1 cellular context compared by ENCODE assay signal in the genomic region with DNA sequence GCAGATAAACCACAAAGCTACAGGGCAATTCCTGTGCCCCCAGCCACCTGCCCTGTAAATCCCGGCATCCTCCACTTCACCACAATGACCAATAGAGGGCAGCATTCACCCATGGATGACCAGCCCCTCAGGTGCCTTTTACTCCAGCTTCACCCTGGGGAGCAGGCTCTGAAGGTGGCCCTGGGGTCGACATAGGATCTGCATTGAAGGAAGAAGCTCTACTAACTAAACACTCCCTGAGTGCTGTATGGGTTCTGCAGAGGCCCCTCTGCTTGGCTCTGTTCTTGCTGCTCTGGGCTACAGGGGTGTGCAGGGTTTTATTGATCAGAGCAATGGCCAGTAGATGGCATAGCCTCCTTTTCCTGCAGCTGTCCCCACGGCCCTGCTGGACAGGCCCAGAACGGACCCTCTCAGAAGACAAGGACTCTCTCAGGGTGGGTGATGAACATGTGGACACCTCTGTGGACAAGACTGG.
A peak's percentile ranks its signal among the peaks of the same experiment; 100 is the strongest.
TF ChIP-seq lines count a peak whose summit lies in the region.

No MANE protein-coding gene starts in this region.

TF ChIP-seq in HepG2, 621 proteins besides CTCF, POLR2A, EP300 and RAD21 (continued from another document and continues in another):
- TF ChIP-seq ZFP82 (CRISPR knock-in tag; IDR thresholded peaks at IDR 0.05; ENCODE audit: borderline replicate concordance) (no peak), MIXL1 (CRISPR knock-in tag; IDR thresholded peaks at IDR 0.05) (peak; percentile 51; the same call in 1 of the 2 replicates), KLF15 (CRISPR knock-in tag; IDR thresholded peaks at IDR 0.05; ENCODE audit: borderline replicate concordance) (no peak), SP5 (CRISPR knock-in tag; IDR thresholded peaks at IDR 0.05; ENCODE audit: borderline replicate concordance, low read depth) (no peak), ZNF224 (CRISPR knock-in tag; IDR thresholded peaks at IDR 0.05) (no peak), ZNF614 (CRISPR knock-in tag; IDR thresholded peaks at IDR 0.05; ENCODE audit: borderline replicate concordance) (peak; percentile 59; the same call in 1 of the 2 replicates), HOXA7 (CRISPR knock-in tag; IDR thresholded peaks at IDR 0.05) (no peak), ZNF549 (CRISPR knock-in tag; IDR thresholded peaks at IDR 0.05) (no peak), ZNF546 (CRISPR knock-in tag; conservative IDR thresholded peaks at IDR 0.05) (no peak), ARNTL (CRISPR knock-in tag; IDR thresholded peaks at IDR 0.05) (no peak), ZNF672 (CRISPR knock-in tag; IDR thresholded peaks at IDR 0.05) (no peak), ZNF598 (CRISPR knock-in tag; IDR thresholded peaks at IDR 0.05; ENCODE audit: borderline replicate concordance) (peak; percentile 65; the same call in 1 of the 2 replicates), NR2F6 (IDR thresholded peaks at IDR 0.05) (no peak; the same call in 1 of the 2 replicates), NR2F6 (CRISPR knock-in tag; IDR thresholded peaks at IDR 0.05) (peak; percentile 31; the same call in 1 of the 2 replicates), SATB2 (CRISPR knock-in tag; IDR thresholded peaks at IDR 0.05) (no peak), SP4 (CRISPR knock-in tag; IDR thresholded peaks at IDR 0.05) (no peak), ZKSCAN5 (CRISPR knock-in tag; IDR thresholded peaks at IDR 0.05) (no peak), GABPB1 (CRISPR knock-in tag; IDR thresholded peaks at IDR 0.05) (peak; percentile 29; the same call in 1 of the 2 replicates), CENPT (CRISPR knock-in tag; IDR thresholded peaks at IDR 0.05; ENCODE audit: low read depth) (no peak), ZNF431 (CRISPR knock-in tag; IDR thresholded peaks at IDR 0.05; ENCODE audit: borderline replicate concordance, low read depth) (no peak), SNAI1 (CRISPR knock-in tag; IDR thresholded peaks at IDR 0.05; ENCODE audit: borderline replicate concordance) (no peak), SAFB2 (CRISPR knock-in tag; IDR thresholded peaks at IDR 0.05; ENCODE audit: borderline replicate concordance, low read depth) (no peak), ZNF468 (CRISPR knock-in tag; IDR thresholded peaks at IDR 0.05) (no peak), NR3C1 (CRISPR knock-in tag; IDR thresholded peaks at IDR 0.05) (no peak), ZNF205 (CRISPR knock-in tag; IDR thresholded peaks at IDR 0.05) (no peak; the same call in 1 of the 2 replicates), SNAPC2 (CRISPR knock-in tag; IDR thresholded peaks at IDR 0.05) (no peak)
- TF ChIP-seq, protein P1, sequence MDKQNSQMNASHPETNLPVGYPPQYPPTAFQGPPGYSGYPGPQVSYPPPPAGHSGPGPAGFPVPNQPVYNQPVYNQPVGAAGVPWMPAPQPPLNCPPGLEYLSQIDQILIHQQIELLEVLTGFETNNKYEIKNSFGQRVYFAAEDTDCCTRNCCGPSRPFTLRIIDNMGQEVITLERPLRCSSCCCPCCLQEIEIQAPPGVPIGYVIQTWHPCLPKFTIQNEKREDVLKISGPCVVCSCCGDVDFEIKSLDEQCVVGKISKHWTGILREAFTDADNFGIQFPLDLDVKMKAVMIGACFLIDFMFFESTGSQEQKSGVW (CRISPR knock-in tag; IDR thresholded peaks at IDR 0.05; ENCODE audit: borderline replicate concordance) = no peak
- TF ChIP-seq, protein P2, sequence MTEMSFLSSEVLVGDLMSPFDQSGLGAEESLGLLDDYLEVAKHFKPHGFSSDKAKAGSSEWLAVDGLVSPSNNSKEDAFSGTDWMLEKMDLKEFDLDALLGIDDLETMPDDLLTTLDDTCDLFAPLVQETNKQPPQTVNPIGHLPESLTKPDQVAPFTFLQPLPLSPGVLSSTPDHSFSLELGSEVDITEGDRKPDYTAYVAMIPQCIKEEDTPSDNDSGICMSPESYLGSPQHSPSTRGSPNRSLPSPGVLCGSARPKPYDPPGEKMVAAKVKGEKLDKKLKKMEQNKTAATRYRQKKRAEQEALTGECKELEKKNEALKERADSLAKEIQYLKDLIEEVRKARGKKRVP (CRISPR knock-in tag; IDR thresholded peaks at IDR 0.05) = no peak
- TF ChIP-seq, protein P3, sequence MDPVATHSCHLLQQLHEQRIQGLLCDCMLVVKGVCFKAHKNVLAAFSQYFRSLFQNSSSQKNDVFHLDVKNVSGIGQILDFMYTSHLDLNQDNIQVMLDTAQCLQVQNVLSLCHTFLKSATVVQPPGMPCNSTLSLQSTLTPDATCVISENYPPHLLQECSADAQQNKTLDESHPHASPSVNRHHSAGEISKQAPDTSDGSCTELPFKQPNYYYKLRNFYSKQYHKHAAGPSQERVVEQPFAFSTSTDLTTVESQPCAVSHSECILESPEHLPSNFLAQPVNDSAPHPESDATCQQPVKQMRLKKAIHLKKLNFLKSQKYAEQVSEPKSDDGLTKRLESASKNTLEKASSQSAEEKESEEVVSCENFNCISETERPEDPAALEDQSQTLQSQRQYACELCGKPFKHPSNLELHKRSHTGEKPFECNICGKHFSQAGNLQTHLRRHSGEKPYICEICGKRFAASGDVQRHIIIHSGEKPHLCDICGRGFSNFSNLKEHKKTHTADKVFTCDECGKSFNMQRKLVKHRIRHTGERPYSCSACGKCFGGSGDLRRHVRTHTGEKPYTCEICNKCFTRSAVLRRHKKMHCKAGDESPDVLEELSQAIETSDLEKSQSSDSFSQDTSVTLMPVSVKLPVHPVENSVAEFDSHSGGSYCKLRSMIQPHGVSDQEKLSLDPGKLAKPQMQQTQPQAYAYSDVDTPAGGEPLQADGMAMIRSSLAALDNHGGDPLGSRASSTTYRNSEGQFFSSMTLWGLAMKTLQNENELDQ (CRISPR knock-in tag; IDR thresholded peaks at IDR 0.05; ENCODE audit: borderline replicate concordance) = no peak
- TF ChIP-seq, protein P4, sequence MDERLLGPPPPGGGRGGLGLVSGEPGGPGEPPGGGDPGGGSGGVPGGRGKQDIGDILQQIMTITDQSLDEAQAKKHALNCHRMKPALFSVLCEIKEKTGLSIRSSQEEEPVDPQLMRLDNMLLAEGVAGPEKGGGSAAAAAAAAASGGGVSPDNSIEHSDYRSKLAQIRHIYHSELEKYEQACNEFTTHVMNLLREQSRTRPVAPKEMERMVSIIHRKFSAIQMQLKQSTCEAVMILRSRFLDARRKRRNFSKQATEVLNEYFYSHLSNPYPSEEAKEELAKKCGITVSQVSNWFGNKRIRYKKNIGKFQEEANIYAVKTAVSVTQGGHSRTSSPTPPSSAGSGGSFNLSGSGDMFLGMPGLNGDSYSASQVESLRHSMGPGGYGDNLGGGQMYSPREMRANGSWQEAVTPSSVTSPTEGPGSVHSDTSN (CRISPR knock-in tag; IDR thresholded peaks at IDR 0.05) = no peak
- TF ChIP-seq, protein P5, sequence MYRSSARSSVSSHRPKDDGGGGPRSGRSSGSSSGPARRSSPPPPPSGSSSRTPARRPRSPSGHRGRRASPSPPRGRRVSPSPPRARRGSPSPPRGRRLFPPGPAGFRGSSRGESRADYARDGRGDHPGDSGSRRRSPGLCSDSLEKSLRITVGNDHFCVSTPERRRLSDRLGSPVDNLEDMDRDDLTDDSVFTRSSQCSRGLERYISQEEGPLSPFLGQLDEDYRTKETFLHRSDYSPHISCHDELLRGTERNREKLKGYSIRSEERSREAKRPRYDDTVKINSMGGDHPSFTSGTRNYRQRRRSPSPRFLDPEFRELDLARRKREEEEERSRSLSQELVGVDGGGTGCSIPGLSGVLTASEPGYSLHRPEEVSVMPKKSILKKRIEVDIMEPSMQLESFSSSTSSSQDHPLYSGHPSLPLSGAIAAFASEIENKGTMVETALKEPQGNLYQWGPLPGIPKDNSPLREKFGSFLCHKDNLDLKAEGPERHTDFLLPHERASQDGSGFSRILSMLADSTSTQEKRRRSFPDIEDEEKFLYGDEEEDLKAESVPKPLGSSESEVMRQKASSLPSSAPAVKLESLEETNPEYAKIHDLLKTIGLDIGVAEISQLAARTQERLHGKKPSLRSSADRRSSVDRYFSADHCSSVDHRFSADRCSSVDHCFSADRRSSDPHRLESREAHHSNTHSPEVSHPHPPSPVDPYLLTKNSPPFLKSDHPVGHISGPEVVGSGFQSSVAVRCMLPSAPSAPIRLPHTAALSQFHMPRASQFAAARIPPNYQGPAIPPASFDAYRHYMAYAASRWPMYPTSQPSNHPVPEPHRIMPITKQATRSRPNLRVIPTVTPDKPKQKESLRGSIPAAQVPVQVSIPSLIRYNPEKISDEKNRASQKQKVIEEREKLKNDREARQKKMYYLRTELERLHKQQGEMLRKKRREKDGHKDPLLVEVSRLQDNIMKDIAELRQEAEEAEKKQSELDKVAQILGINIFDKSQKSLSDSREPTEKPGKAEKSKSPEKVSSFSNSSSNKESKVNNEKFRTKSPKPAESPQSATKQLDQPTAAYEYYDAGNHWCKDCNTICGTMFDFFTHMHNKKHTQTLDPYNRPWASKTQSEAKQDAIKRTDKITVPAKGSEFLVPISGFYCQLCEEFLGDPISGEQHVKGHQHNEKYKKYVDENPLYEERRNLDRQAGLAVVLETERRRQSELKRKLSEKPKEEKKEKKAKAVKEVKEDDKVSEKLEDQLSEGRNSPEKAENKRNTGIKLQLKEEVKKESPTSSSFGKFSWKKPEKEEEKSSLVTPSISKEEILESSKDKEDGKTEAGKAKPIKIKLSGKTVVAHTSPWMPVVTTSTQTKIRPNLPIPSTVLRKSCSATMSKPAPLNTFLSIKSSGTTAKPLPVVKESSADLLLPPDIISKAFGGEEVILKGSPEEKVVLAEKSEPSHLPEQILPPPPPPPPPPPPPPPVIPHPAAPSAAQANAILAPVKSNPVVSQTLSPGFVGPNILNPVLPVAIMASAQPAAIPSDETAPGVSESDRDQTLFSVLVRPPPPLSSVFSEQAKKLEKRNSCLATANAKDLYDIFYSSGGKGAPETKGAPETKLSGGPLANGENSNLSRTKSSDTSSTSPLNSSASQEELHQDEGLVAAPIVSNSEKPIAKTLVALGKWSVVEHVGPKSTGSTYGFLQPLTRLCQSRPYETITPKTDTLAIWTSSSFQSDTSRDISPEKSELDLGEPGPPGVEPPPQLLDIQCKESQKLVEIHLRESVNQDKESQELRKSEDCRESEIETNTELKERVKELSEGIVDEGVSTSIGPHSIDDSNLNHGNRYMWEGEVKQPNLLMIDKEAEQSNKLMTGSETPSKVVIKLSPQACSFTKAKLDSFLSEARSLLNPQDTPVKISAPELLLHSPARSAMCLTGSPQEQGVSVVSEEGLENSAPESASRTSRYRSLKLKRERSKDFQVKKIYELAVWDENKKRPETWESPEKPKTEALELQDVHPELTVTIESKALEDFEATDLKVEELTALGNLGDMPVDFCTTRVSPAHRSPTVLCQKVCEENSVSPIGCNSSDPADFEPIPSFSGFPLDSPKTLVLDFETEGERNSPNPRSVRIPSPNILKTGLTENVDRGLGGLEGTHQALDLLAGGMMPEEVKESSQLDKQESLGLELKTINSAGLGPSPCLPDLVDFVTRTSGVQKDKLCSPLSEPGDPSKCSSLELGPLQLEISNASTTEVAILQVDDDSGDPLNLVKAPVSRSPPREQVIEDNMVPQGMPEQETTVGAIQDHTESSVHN (CRISPR knock-in tag; IDR thresholded peaks at IDR 0.05) = no peak
- TF ChIP-seq, protein P6, sequence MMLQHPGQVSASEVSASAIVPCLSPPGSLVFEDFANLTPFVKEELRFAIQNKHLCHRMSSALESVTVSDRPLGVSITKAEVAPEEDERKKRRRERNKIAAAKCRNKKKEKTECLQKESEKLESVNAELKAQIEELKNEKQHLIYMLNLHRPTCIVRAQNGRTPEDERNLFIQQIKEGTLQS (CRISPR knock-in tag; IDR thresholded peaks at IDR 0.05) = no peak; the same call in 1 of the 2 replicates
- TF ChIP-seq, protein P7, sequence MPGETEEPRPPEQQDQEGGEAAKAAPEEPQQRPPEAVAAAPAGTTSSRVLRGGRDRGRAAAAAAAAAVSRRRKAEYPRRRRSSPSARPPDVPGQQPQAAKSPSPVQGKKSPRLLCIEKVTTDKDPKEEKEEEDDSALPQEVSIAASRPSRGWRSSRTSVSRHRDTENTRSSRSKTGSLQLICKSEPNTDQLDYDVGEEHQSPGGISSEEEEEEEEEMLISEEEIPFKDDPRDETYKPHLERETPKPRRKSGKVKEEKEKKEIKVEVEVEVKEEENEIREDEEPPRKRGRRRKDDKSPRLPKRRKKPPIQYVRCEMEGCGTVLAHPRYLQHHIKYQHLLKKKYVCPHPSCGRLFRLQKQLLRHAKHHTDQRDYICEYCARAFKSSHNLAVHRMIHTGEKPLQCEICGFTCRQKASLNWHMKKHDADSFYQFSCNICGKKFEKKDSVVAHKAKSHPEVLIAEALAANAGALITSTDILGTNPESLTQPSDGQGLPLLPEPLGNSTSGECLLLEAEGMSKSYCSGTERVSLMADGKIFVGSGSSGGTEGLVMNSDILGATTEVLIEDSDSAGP (CRISPR knock-in tag; IDR thresholded peaks at IDR 0.05; ENCODE audit: borderline replicate concordance) = peak; percentile 59; the same call in 1 of the 2 replicates
- TF ChIP-seq, protein P8, sequence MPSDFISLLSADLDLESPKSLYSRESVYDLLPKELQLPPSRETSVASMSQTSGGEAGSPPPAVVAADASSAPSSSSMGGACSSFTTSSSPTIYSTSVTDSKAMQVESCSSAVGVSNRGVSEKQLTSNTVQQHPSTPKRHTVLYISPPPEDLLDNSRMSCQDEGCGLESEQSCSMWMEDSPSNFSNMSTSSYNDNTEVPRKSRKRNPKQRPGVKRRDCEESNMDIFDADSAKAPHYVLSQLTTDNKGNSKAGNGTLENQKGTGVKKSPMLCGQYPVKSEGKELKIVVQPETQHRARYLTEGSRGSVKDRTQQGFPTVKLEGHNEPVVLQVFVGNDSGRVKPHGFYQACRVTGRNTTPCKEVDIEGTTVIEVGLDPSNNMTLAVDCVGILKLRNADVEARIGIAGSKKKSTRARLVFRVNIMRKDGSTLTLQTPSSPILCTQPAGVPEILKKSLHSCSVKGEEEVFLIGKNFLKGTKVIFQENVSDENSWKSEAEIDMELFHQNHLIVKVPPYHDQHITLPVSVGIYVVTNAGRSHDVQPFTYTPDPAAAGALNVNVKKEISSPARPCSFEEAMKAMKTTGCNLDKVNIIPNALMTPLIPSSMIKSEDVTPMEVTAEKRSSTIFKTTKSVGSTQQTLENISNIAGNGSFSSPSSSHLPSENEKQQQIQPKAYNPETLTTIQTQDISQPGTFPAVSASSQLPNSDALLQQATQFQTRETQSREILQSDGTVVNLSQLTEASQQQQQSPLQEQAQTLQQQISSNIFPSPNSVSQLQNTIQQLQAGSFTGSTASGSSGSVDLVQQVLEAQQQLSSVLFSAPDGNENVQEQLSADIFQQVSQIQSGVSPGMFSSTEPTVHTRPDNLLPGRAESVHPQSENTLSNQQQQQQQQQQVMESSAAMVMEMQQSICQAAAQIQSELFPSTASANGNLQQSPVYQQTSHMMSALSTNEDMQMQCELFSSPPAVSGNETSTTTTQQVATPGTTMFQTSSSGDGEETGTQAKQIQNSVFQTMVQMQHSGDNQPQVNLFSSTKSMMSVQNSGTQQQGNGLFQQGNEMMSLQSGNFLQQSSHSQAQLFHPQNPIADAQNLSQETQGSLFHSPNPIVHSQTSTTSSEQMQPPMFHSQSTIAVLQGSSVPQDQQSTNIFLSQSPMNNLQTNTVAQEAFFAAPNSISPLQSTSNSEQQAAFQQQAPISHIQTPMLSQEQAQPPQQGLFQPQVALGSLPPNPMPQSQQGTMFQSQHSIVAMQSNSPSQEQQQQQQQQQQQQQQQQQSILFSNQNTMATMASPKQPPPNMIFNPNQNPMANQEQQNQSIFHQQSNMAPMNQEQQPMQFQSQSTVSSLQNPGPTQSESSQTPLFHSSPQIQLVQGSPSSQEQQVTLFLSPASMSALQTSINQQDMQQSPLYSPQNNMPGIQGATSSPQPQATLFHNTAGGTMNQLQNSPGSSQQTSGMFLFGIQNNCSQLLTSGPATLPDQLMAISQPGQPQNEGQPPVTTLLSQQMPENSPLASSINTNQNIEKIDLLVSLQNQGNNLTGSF (CRISPR knock-in tag; IDR thresholded peaks at IDR 0.05) = no peak
- TF ChIP-seq, protein P9, sequence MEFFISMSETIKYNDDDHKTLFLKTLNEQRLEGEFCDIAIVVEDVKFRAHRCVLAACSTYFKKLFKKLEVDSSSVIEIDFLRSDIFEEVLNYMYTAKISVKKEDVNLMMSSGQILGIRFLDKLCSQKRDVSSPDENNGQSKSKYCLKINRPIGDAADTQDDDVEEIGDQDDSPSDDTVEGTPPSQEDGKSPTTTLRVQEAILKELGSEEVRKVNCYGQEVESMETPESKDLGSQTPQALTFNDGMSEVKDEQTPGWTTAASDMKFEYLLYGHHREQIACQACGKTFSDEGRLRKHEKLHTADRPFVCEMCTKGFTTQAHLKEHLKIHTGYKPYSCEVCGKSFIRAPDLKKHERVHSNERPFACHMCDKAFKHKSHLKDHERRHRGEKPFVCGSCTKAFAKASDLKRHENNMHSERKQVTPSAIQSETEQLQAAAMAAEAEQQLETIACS (CRISPR knock-in tag; IDR thresholded peaks at IDR 0.05) = no peak
